Comparison of ENCODE assay signal across 8 cellular contexts in the genomic region with DNA sequence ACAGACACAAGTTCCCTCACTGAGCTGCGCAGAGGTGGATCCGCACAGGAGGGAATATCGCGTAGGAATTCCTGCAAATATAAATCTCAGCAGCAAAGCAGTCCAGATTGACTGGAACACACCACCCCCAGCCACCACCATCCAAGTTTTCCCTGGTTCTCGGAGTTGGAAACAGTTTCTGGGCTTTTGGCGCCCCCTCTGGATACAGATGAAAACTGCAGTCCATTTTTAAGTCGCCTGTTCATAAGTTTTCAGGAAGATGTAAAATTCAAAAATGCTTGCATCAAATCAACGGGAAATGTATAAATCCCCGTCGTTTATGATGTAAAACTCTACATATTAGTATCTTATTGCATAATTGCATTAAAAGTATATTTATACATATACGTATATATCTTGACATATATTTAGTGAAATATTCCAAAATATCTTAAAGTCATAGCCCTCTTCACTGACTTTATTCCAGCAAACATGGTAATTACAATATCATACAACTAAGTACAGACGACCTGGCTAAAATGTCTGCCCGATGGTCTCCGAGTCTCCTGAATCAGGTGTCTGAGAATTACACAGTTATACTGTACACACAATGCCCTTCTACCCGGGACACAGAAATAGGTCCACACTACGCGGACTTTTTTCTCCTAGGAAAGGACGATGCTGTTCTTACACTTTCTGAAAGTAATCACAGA. TPM values are rescaled to one million over a fixed set of nuclear protein-coding genes. Genes with fewer than 3 reads are reported as not detected.
DNase-seq lines count a peak whose midpoint lies in the region; ATAC-seq and TF ChIP-seq lines count a peak whose summit lies in the region.
"Had no signal": no experiment of that assay in that cellular context is flagged by ENCODE, and none has a peak within 500 bp of the region (broad histone marks: within the 10 kb centered on the region; RNA-seq: fewer than 3 reads in every experiment).

No MANE protein-coding gene starts in this region.

- H3K4me3 ChIP-seq in Peyer's patch (peak overlapping the region in 2 of 4 donors; percentile 49 to 51), colonic mucosa (peak overlapping the region; percentile 23), tibial artery (peak overlapping the region; percentile 33 to 48)

- no peak for TF ChIP-seq POLR2A in Peyer's patch (IDR thresholded peaks at IDR 0.05)

- peak overlapping the region in 1 of 2 donors; percentile 93 for H3K9ac ChIP-seq in colonic mucosa (ENCODE audit: low read depth in 2 of 2, low read length in 2 of 2)

- peak; percentile 87 for DNase-seq in DMS53 (lab: John Stamatoyannopoulos, UW)
- DNase-seq in HT1080 (ENCODE audit: low read depth), result peak; percentile 43
- DNase-seq in Peyer's patch, result peak in 2 of 3 donors; percentile 70 to 81
- peak; percentile 89 for DNase-seq in colonic mucosa
- peak; percentile 94 for DNase-seq in left kidney (ENCODE audit: low read depth, low spot score)
- peak; percentile 43 to 78 for DNase-seq in tibial artery

- H3K36me3 ChIP-seq in Peyer's patch (no peaks in the 10 kb centered on the region), colonic mucosa (no peaks in the 10 kb centered on the region), tibial artery (peaks cover 0 to 12% (median 0%) of the 10 kb centered on the region in 3 donors)

- peaks cover 0 to 28% of the 10 kb centered on the region in 2 donors for H3K27me3 ChIP-seq in Peyer's patch
- peaks cover 29% of the 10 kb centered on the region for H3K27me3 ChIP-seq in colonic mucosa
- H3K27me3 ChIP-seq in tibial artery, result peaks cover 0 to 38% of the 10 kb centered on the region in 2 donors

- intact Hi-C loops in colonic mucosa (cut with DNase I) (loop anchor here (10.0 kb wide), 1 partner anchor 144 kb away; no protein-coding TSS in a partner anchor), tibial artery (cut with DNase I; ENCODE audit: low total_unique reads) (loop anchor here (10.0 kb wide), 1 partner anchor 154 kb away; no protein-coding TSS in a partner anchor)

- H3K9me3 ChIP-seq in Peyer's patch (no peaks in the 10 kb centered on the region), colonic mucosa (no peaks in the 10 kb centered on the region), tibial artery (no peaks in the 10 kb centered on the region)

- no peak overlapping the region for H3K27ac ChIP-seq in Peyer's patch
- no peak overlapping the region for H3K27ac ChIP-seq in colonic mucosa
- no peak overlapping the region for H3K27ac ChIP-seq in tibial artery

- H3K4me1 ChIP-seq in Peyer's patch (peaks cover 0 to 62% (median 0%) of the 10 kb centered on the region in 4 donors), colonic mucosa (no peaks in the 10 kb centered on the region), tibial artery (peaks cover 0 to 60% (median 44%) of the 10 kb centered on the region in 4 donors)

- TF ChIP-seq CTCF in Peyer's patch (IDR thresholded peaks at IDR 0.05), result peak in 5 of 6 experiments; percentile 15 to 90 (median 87)
- TF ChIP-seq CTCF in colonic mucosa (IDR thresholded peaks at IDR 0.05), result peak; percentile 80
- TF ChIP-seq CTCF in tibial artery (IDR thresholded peaks at IDR 0.05), result peak; percentile 81 to 87

- ATAC-seq in HG03342 (IDR thresholded peaks at IDR 0.05; ENCODE audit: unreplicated experiment), result no peak
- ATAC-seq: activated naive CD4-positive, alpha-beta T cell treated with anti-CD3 and anti-CD28 coated beads, Interleukin-2, amount 50 U/mL, for 72 hours had no signal

RNA-seq across cellular contexts. Expression of gene SOX9, which starts 2.1 kb away (rescaled TPM):
- 24.9 and 43.0 TPM in 2 replicates for total RNA-seq in HT1080 (2014; rRNA removed; shearing (Covaris generic))
- polyA plus RNA-seq in HT1080 (2015; cell fraction: cytosol; rRNA removed), result 66.7 and 82.9 TPM in 2 replicates
- polyA plus RNA-seq in HT1080 (2015; cell fraction: nucleus; rRNA removed), result 119 and 133 TPM in 2 replicates
- total RNA-seq in Peyer's patch (10 to 100 TPM; 16.1 to 40.0 (median 33.1) TPM), colonic mucosa (10 to 100 TPM; 52.3 to 74.2 TPM)
- total RNA-seq: activated naive CD4-positive, alpha-beta T cell treated with anti-CD3 and anti-CD28 coated beads, Interleukin-2, amount 50 U/mL, for 72 hours had no signal

Comparison
In these comparisons a context has a peak if more than half of its experiments do, and no peak if none do; other contexts are left out.
1. DNase-seq: peak in every context shown above with its lines; median percentile 94 in left kidney; 89 in colonic mucosa; 87 in DMS53; 76 in Peyer's patch; 60 in tibial artery; 43 in HT1080.